ENCODE assay signal across 8 cellular contexts in genomic region chr9:136363106-136363605, GRCh38. TPM values are rescaled to one million over a fixed set of nuclear protein-coding genes. Genes with fewer than 3 reads are reported as not detected.
A peak's percentile ranks its signal among the peaks of the same experiment; 100 is the strongest.
DNase-seq lines count a peak whose midpoint lies in the region; TF ChIP-seq lines count a peak whose summit lies in the region.

No MANE protein-coding gene starts in this region.

- no peaks in the 10 kb centered on the region for H3K9me2 ChIP-seq in Loucy (replicated peaks; ENCODE audit: low read depth, low read length)

- peak overlapping the region; percentile 65 for H3K9ac ChIP-seq in Loucy (ENCODE audit: low read depth, low read length, poor library complexity, severe bottlenecking)

- H3K79me2 ChIP-seq in Loucy (ENCODE audit: insufficient read depth, low read length) = no peaks in the 10 kb centered on the region

- H3K27ac ChIP-seq in substantia nigra (ENCODE audit: low read depth, low read length, poor library complexity, severe bottlenecking) = peak overlapping the region; percentile 74

- peaks cover 7% of the 10 kb centered on the region for H4K20me1 ChIP-seq in Loucy (ENCODE audit: insufficient read depth, low read length, poor library complexity, severe bottlenecking)

- H3K27me3 ChIP-seq in H7 (ENCODE audit: control insufficient read depth, insufficient read depth, low read length) (no peaks in the 10 kb centered on the region), Loucy (ENCODE audit: insufficient read depth, low read length, poor library complexity, severe bottlenecking) (no peaks in the 10 kb centered on the region)

- no peaks in the 10 kb centered on the region for H3K9me3 ChIP-seq in Loucy (ENCODE audit: insufficient read depth, low read depth, low read length)

- peak overlapping the region; percentile 58 for H3K4me2 ChIP-seq in Loucy (ENCODE audit: low read depth, low read length, poor library complexity, severe bottlenecking)

- H3K4me1 ChIP-seq in Loucy (ENCODE audit: insufficient read depth, low read length, poor library complexity, severe bottlenecking) = peaks cover 6% of the 10 kb centered on the region

- peak overlapping the region; percentile 86 for H2AFZ ChIP-seq in Loucy (ENCODE audit: low read length)

- no peak for TF ChIP-seq CTCF in Loucy (conservative IDR thresholded peaks at IDR 0.05; ENCODE audit: low read length)

- in situ Hi-C loops in G401 (cut with HindIII; ENCODE audit: low sequenced_read_pairs) = no loop called here

- peak overlapping the region; percentile 66 for H3K4me3 ChIP-seq in H7 (ENCODE audit: insufficient read depth, low read depth, low read length)
- peak overlapping the region; percentile 99 for H3K4me3 ChIP-seq in Loucy (ENCODE audit: low read length, poor library complexity, severe bottlenecking)

- H3F3A ChIP-seq in Loucy (ENCODE audit: low read depth) = no peaks in the 10 kb centered on the region

- no peaks in the 10 kb centered on the region; the same call in 1 of the 2 replicates for H3K36me3 ChIP-seq in H7 (replicated peaks; ENCODE audit: control insufficient read depth, insufficient read depth, low read length)
- H3K36me3 ChIP-seq in Loucy (ENCODE audit: insufficient read depth, low read length) = no peaks in the 10 kb centered on the region

- DNase-seq in G401 (ENCODE audit: low spot score) (peak; percentile 95), H7 (no peak), SHP77 treated with DMSO at 0.1 percent for 48 hours (lab: John Stamatoyannopoulos, UW) (peak; percentile 65), foreskin melanocyte (peak; percentile 82), non-pigmented ciliary epithelial cell (ENCODE audit: low read depth) (peak; percentile 75), substantia nigra (lab: John Stamatoyannopoulos, UW) (peak; percentile 77 to 97 (median 91))
- peak; percentile 85 to 91 (median 88) for DNase-seq in activated naive CD4-positive, alpha-beta T cell (lab: John Stamatoyannopoulos, UW)

RNA-seq across cellular contexts. Expression of gene DNLZ, which starts 0.4 kb away (rescaled TPM):
- 34.2 and 70.6 TPM in 2 replicates for total RNA-seq in G401 (2014; rRNA removed; shearing (Covaris generic))
- total RNA-seq in H7 (2014; rRNA removed; shearing (Covaris generic)) = 11.2 and 20.2 TPM in 2 replicates

RNA-seq across cellular contexts. Expression of gene CARD9, which starts 10.3 kb away (rescaled TPM):
- total RNA-seq in G401 (2014; rRNA removed; shearing (Covaris generic)) = 0.25 and 0.98 TPM in 2 replicates
- total RNA-seq in H7 (2014; rRNA removed; shearing (Covaris generic)) = 0.15 and 0.28 TPM in 2 replicates

RNA-seq across cellular contexts. Expression of gene GPSM1, which starts 35.8 kb away (rescaled TPM):
- 49.1 and 50.3 TPM in 2 replicates for total RNA-seq in G401 (2014; rRNA removed; shearing (Covaris generic))
- 17.3 and 22.2 TPM in 2 replicates for total RNA-seq in H7 (2014; rRNA removed; shearing (Covaris generic))

RNA-seq across cellular contexts. Expression of gene SNAPC4, which starts 36.8 kb away (rescaled TPM):
- total RNA-seq in G401 (2014; rRNA removed; shearing (Covaris generic)) = 12.4 and 17.2 TPM in 2 replicates
- 13.3 and 14.0 TPM in 2 replicates for total RNA-seq in H7 (2014; rRNA removed; shearing (Covaris generic))

RNA-seq across cellular contexts. Expression of gene ENTR1, which starts 47.3 kb away (rescaled TPM):
- 85.0 and 97.9 TPM in 2 replicates for total RNA-seq in G401 (2014; rRNA removed; shearing (Covaris generic))
- total RNA-seq in H7 (2014; rRNA removed; shearing (Covaris generic)) = 116 and 141 TPM in 2 replicates
